25 cellular contexts compared by ENCODE assay signal in the genomic region with DNA sequence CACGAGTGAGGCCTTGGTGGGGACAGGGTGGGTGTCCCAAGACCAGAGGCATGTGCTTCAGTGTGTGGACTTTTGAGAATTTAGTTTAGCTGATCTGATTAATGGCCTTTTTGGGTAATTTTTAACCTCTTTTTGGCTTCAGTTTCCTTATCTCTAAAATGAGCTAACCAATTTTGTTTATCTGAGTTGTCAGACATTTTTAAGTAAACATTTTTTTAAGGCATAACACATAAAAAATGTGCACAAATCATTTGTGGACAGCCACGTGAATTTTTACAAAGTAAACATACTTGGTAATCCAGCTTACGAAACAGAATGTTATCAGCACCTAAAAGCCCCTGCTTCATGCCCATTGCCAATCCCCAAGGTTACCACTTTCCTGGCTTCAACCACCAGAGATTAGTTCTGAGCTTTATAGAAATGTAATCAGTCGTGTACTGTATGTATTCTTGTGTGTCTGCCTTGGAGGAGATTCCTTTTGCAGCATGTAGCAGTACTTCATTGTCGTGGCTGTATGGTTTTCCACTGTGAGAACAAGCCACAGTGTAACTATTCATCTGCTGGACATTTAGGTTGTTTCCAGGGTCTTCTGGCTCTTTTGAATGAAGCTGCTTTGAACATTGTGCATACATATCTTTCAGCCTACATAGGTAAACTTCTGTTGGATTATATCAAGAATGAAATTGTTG. TPM values are rescaled to one million over a fixed set of nuclear protein-coding genes. Genes with fewer than 3 reads are reported as not detected.
A peak's percentile ranks its signal among the peaks of the same experiment; 100 is the strongest.
DNase-seq lines count a peak whose midpoint lies in the region; ATAC-seq, FAIRE-seq and TF ChIP-seq lines count a peak whose summit lies in the region.
"Had no signal": no experiment of that assay in that cellular context is flagged by ENCODE, and none has a peak within 500 bp of the region (broad histone marks: within the 10 kb centered on the region; RNA-seq: fewer than 3 reads in every experiment).

No MANE protein-coding gene starts in this region.

- no peak for TF ChIP-seq CTCF in endodermal cell (conservative IDR thresholded peaks at IDR 0.05)
- no peak for TF ChIP-seq CTCF in pancreas (IDR thresholded peaks at IDR 0.05)

- H3K36me3 ChIP-seq in endodermal cell (ENCODE audit: control insufficient read depth, insufficient read depth, low read length) (no peaks in the 10 kb centered on the region), pancreas (no peaks in the 10 kb centered on the region)

- peak; percentile 24 for FAIRE-seq in islet of Langerhans (lab: Jason Lieb, UNC)
- no peak for FAIRE-seq in pancreas (lab: Jason Lieb, UNC)
- FAIRE-seq: GM19239 had no signal

- no peaks in the 10 kb centered on the region for H3K27me3 Mint-ChIP-seq in endodermal cell (ENCODE audit: insufficient read depth)
- peaks cover 2% of the 10 kb centered on the region for H3K27me3 Mint-ChIP-seq in activated naive CD8-positive, alpha-beta T cell treated with anti-CD3 and anti-CD28 coated beads, Interleukin-2, amount 50 U/mL, for 24 hours
- H3K27me3 Mint-ChIP-seq: B cell had no signal

- H3K9me3 ChIP-seq in endodermal cell (ENCODE audit: control insufficient read depth, low read length) (no peaks in the 10 kb centered on the region), pancreas (no peaks in the 10 kb centered on the region)

- no peak overlapping the region for H3K4me3 Mint-ChIP-seq in endodermal cell
- H3K4me3 Mint-ChIP-seq in activated naive CD8-positive, alpha-beta T cell treated with anti-CD3 and anti-CD28 coated beads, Interleukin-2, amount 50 U/mL, for 24 hours, result no peak overlapping the region
- H3K4me3 Mint-ChIP-seq: B cell; CD8-positive, alpha-beta T cell had no signal

- H3K27me3 ChIP-seq in endodermal cell (ENCODE audit: control insufficient read depth, insufficient read depth, low read length, poor library complexity, severe bottlenecking), result no peaks in the 10 kb centered on the region
- H3K27me3 ChIP-seq in pancreas, result no peaks in the 10 kb centered on the region

- peak; percentile 86 to 94 (median 88) for ATAC-seq in pancreas
- no peak for ATAC-seq in activated naive CD8-positive, alpha-beta T cell treated with anti-CD3 and anti-CD28 coated beads, Interleukin-2, amount 50 U/mL, for 24 hours
- ATAC-seq in sciatic nerve, result no peak
- ATAC-seq: CD8-positive, alpha-beta T cell; Panc1 had no signal

- intact Hi-C loops in pancreas (cut with DNase I) (no loop called here), sciatic nerve (cut with DNase I) (no loop called here)

- H3K36me3 Mint-ChIP-seq in endodermal cell (ENCODE audit: low read depth), result no peaks in the 10 kb centered on the region
- H3K36me3 Mint-ChIP-seq in activated naive CD8-positive, alpha-beta T cell treated with anti-CD3 and anti-CD28 coated beads, Interleukin-2, amount 50 U/mL, for 24 hours (ENCODE audit: low read depth), result no peaks in the 10 kb centered on the region
- H3K36me3 Mint-ChIP-seq: CD8-positive, alpha-beta T cell had no signal

- H3K4me3 ChIP-seq in endodermal cell (ENCODE audit: low read length) (no peak overlapping the region), pancreas (no peak overlapping the region)

- H3K27ac ChIP-seq in endodermal cell (ENCODE audit: low read depth, low read length) (no peak overlapping the region), pancreas (peak overlapping the region; percentile 31 to 76 (median 44))
- H3K27ac ChIP-seq: C4-2B, RWPE1 had no signal

- H3K4me1 Mint-ChIP-seq in endodermal cell, result peaks cover 6% of the 10 kb centered on the region
- H3K4me1 Mint-ChIP-seq in activated naive CD8-positive, alpha-beta T cell treated with anti-CD3 and anti-CD28 coated beads, Interleukin-2, amount 50 U/mL, for 24 hours, result no peaks in the 10 kb centered on the region

- H3K4me1 ChIP-seq in endodermal cell (ENCODE audit: control insufficient read depth, insufficient read depth, low read length) (no peaks in the 10 kb centered on the region), pancreas (peaks cover 5 to 20% (median 10%) of the 10 kb centered on the region in 3 donors)

- 91 to 96% methylated on average over 4 to 5 of the region's 5 CpGs for WGBS in endodermal cell (ENCODE audit: insufficient coverage in 1 of 2, insufficient read length in 1 of 2), 2 experiments
- WGBS in pancreas, 2 donors, result 8 to 9% methylated on average over 5 of the region's 5 CpGs

- H3K27ac Mint-ChIP-seq in endodermal cell, result no peak overlapping the region
- no peak overlapping the region for H3K27ac Mint-ChIP-seq in activated naive CD8-positive, alpha-beta T cell treated with anti-CD3 and anti-CD28 coated beads, Interleukin-2, amount 50 U/mL, for 24 hours
- H3K27ac Mint-ChIP-seq: B cell; CD8-positive, alpha-beta T cell had no signal

- no peaks in the 10 kb centered on the region for H3K9me3 Mint-ChIP-seq in endodermal cell
- H3K9me3 Mint-ChIP-seq in activated naive CD8-positive, alpha-beta T cell treated with anti-CD3 and anti-CD28 coated beads, Interleukin-2, amount 50 U/mL, for 24 hours, result no peaks in the 10 kb centered on the region
- H3K9me3 Mint-ChIP-seq: CD8-positive, alpha-beta T cell had no signal

- H3K9ac ChIP-seq in endodermal cell (ENCODE audit: extremely low read depth, low read length, poor library complexity, severe bottlenecking), result no peak overlapping the region

- peak; percentile 48 for DNase-seq in OCI-M1 (lab: John Stamatoyannopoulos, UW)
- peak; percentile 6 for DNase-seq in endodermal cell
- peak in 3 of 6 donors; percentile 44 to 60 (median 59) for DNase-seq in pancreas
- no peak for DNase-seq in activated naive CD8-positive, alpha-beta T cell treated with anti-CD3 and anti-CD28 coated beads, Interleukin-2, amount 50 U/mL, for 24 hours
- no peak for DNase-seq in sciatic nerve (ENCODE audit: low spot score)
- no peak for DNase-seq in SK-N-DZ (ENCODE audit: low spot score)
- DNase-seq in DMS114 treated with DMSO at 0.1 percent for 48 hours (lab: John Stamatoyannopoulos, UW; ENCODE audit: unreplicated experiment), result no peak
- DNase-seq: DMS153, DND-41, H7, KG1, NCI-H1048, NCI-H1417 treated with DMSO at 0.1 percent for 48 hours, NCI-H1694 treated with DMSO at 0.1 percent for 48 hours, NCI-H2081, NCI-H2227 treated with DMSO at 0.1 percent for 48 hours, NCI-H526 treated with DMSO at 0.1 percent for 48 hours, SHP77 had no signal

RNA-seq across cellular contexts. Expression of a gene that starts 8.4 kb away (rescaled TPM):
- total RNA-seq in endodermal cell (10 to 100 TPM; 31.1 to 31.9 TPM), pancreas (10 to 100 TPM in 2 of 6 donors, 1 to 10 TPM in 4; 6.1 to 12.1 (median 9.0) TPM), sciatic nerve (27.5 TPM)
- polyA plus RNA-seq in endodermal cell (2013, experiment 1 of 2), result 32.4 TPM
- 27.4 TPM for polyA plus RNA-seq in endodermal cell (2013, experiment 2 of 2)
- polyA plus RNA-seq in pancreas, result 10 to 100 TPM; 17.1 to 25.6 TPM
- polyA plus RNA-seq in SK-N-DZ (2014; cell fraction: cytosol; rRNA removed), result 3.7 and 7.2 TPM in 2 replicates
- polyA plus RNA-seq in SK-N-DZ (2014; cell fraction: nucleus; rRNA removed), result 8.6 and 29.1 TPM in 2 replicates

Comparison
In these comparisons a context has a peak if more than half of its experiments do, and no peak if none do; other contexts are left out.
1. DNase-seq: peak in OCI-M1 (single experiment) and endodermal cell (single experiment); none in activated naive CD8-positive, alpha-beta T cell treated with anti-CD3 and anti-CD28 coated beads, Interleukin-2, amount 50 U/mL, for 24 hours (single experiment), sciatic nerve (single experiment), SK-N-DZ (single experiment) and DMS114 treated with DMSO at 0.1 percent for 48 hours (single experiment).
2. ATAC-seq: peak in pancreas (4 of 4); none in activated naive CD8-positive, alpha-beta T cell treated with anti-CD3 and anti-CD28 coated beads, Interleukin-2, amount 50 U/mL, for 24 hours (single experiment) and sciatic nerve (single experiment).